In the genomic region with DNA sequence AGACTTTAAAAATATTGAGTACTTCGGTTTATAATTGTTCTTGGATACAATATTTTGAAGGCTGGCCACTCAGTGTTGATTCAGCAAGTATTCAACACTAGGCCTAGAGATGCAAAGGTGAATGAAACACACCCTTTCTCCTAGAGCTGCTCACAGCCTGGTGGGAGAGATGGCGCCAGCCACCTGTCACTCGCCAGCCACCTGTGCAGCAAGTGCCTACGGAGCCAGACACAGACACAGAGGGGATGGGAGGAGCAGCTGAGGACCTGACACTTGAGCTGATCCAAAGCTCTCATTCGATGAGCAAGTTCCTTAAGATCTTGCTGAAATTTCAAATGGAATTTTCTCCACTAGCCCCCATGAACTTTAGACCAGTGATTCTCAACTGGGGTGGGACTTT, we compare ENCODE assay signal across 17 cellular contexts.
DNase-seq lines count a peak whose midpoint lies in the region; ATAC-seq and TF ChIP-seq lines count a peak whose summit lies in the region.
"Had no signal": no experiment of that assay in that cellular context is flagged by ENCODE, and none has a peak within 500 bp of the region (broad histone marks: within the 10 kb centered on the region; RNA-seq: fewer than 3 reads in every experiment).

No MANE protein-coding gene starts in this region.

- no peaks in the 10 kb centered on the region for H3K27me3 ChIP-seq in brain microvascular endothelial cell (replicated peaks)
- H3K27me3 ChIP-seq: breast epithelium, upper lobe of right lung had no signal

- peak overlapping the region; percentile 94 for H3K27ac ChIP-seq in brain microvascular endothelial cell
- H3K27ac ChIP-seq: upper lobe of right lung had no signal

- DNase-seq in NCI-H2227 (lab: John Stamatoyannopoulos, UW; ENCODE audit: unreplicated experiment) = peak; percentile 7
- DNase-seq in NCI-H2227 treated with DMSO at 0.1 percent for 48 hours (lab: John Stamatoyannopoulos, UW) = no peak
- peak; percentile 64 for DNase-seq in NCI-H510A treated with DMSO at 0.1 percent for 48 hours (lab: John Stamatoyannopoulos, UW)
- no peak for DNase-seq in brain microvascular endothelial cell
- DNase-seq in T-helper 2 cell treated with Interferon-gamma antibody and Interleukin-4, amounts not matched to agents 5 μg/mL and 100 μg/mL, for 36 hours (ENCODE audit: low spot score) = no peak
- DNase-seq in naive thymus-derived CD8-positive, alpha-beta T cell = no peak
- no peak for DNase-seq in NK-92 treated with Interleukin-12 subunit alpha and Interleukin-12 subunit beta, amount 100 ng/mL, for 24 hours (lab: John Stamatoyannopoulos, UW)
- no peak for DNase-seq in hippocampal formation (lab: John Stamatoyannopoulos, UW)
- DNase-seq: activated CD8-positive, alpha-beta memory T cell treated with anti-CD3 and anti-CD28 coated beads, Interleukin-2, amount 50 U/mL, for 4 hours; activated naive CD4-positive, alpha-beta T cell treated with anti-CD3 and anti-CD28 coated beads, Interleukin-2, amount 50 U/mL, for 16 hours; CD4-positive, CD25-positive, alpha-beta regulatory T cell; stimulated activated CD4-positive, alpha-beta T cell treated with anti-CD3 and anti-CD28 coated beads, Interleukin-4, amount 100 ng/mL, for 4 hours; T-cell; upper lobe of right lung had no signal

- no peaks in the 10 kb centered on the region for H3K36me3 ChIP-seq in brain microvascular endothelial cell (replicated peaks)
- H3K36me3 ChIP-seq: breast epithelium, upper lobe of right lung had no signal

- no peaks in the 10 kb centered on the region for H3K36me3 Mint-ChIP-seq in T-helper 2 cell treated with Interferon-gamma antibody and Interleukin-4, amounts not matched to agents 5 μg/mL and 100 μg/mL, for 36 hours (ENCODE audit: low read depth)
- H3K36me3 Mint-ChIP-seq in naive thymus-derived CD8-positive, alpha-beta T cell = peaks cover 0 to 3% (median 3%) of the 10 kb centered on the region in 3 donors
- H3K36me3 Mint-ChIP-seq: CD4-positive, CD25-positive, alpha-beta regulatory T cell had no signal

- POLR2A ChIA-PET in naive thymus-derived CD8-positive, alpha-beta T cell (lab: Charles Lee) = no interaction called here

- in situ Hi-C loops in brain microvascular endothelial cell (cut with HindIII; ENCODE audit: low pct_ligation_motif_present, low sequenced_read_pairs) = no loop called here

- TF ChIP-seq CTCF in brain microvascular endothelial cell (IDR thresholded peaks at IDR 0.05; ENCODE audit: low read depth, low read length, missing control alignments) = no peak

- H3K4me1 Mint-ChIP-seq in T-helper 2 cell treated with Interferon-gamma antibody and Interleukin-4, amounts not matched to agents 5 μg/mL and 100 μg/mL, for 36 hours (ENCODE audit: low read depth) = peaks cover 11% of the 10 kb centered on the region
- H3K4me1 Mint-ChIP-seq in naive thymus-derived CD8-positive, alpha-beta T cell = peaks cover 0 to 6% (median 2%) of the 10 kb centered on the region in 4 donors

- H3K9me3 Mint-ChIP-seq in T-helper 2 cell treated with Interferon-gamma antibody and Interleukin-4, amounts not matched to agents 5 μg/mL and 100 μg/mL, for 36 hours = no peaks in the 10 kb centered on the region
- no peaks in the 10 kb centered on the region for H3K9me3 Mint-ChIP-seq in naive thymus-derived CD8-positive, alpha-beta T cell
- H3K9me3 Mint-ChIP-seq: CD4-positive, CD25-positive, alpha-beta regulatory T cell; T-cell had no signal

- H3K27ac Mint-ChIP-seq in T-helper 2 cell treated with Interferon-gamma antibody and Interleukin-4, amounts not matched to agents 5 μg/mL and 100 μg/mL, for 36 hours = no peak overlapping the region
- H3K27ac Mint-ChIP-seq in naive thymus-derived CD8-positive, alpha-beta T cell = no peak overlapping the region
- H3K27ac Mint-ChIP-seq: CD4-positive, CD25-positive, alpha-beta regulatory T cell; T-cell had no signal

- no peak overlapping the region for H3K4me3 ChIP-seq in brain microvascular endothelial cell (ENCODE audit: low read depth, low read length)
- H3K4me3 ChIP-seq: breast epithelium, upper lobe of right lung had no signal

- no peaks in the 10 kb centered on the region for H3K27me3 Mint-ChIP-seq in T-helper 2 cell treated with Interferon-gamma antibody and Interleukin-4, amounts not matched to agents 5 μg/mL and 100 μg/mL, for 36 hours (ENCODE audit: low read depth)
- H3K27me3 Mint-ChIP-seq in naive thymus-derived CD8-positive, alpha-beta T cell = no peaks in the 10 kb centered on the region
- H3K27me3 Mint-ChIP-seq: CD4-positive, CD25-positive, alpha-beta regulatory T cell; T-cell had no signal

- ATAC-seq in naive thymus-derived CD8-positive, alpha-beta T cell = no peak
- ATAC-seq: activated CD4-positive, CD25-positive, alpha-beta regulatory T cell treated with anti-CD3 and anti-CD28 coated beads, Interleukin-2, amount 50 U/mL, for 24 hours; sciatic nerve; T-cell; upper lobe of right lung had no signal

- no peak overlapping the region for H3K4me3 Mint-ChIP-seq in T-helper 2 cell treated with Interferon-gamma antibody and Interleukin-4, amounts not matched to agents 5 μg/mL and 100 μg/mL, for 36 hours
- no peak overlapping the region for H3K4me3 Mint-ChIP-seq in naive thymus-derived CD8-positive, alpha-beta T cell
- H3K4me3 Mint-ChIP-seq: CD4-positive, CD25-positive, alpha-beta regulatory T cell; T-cell had no signal

Comparison
In these comparisons a context has a peak if more than half of its experiments do, and no peak if none do; other contexts are left out.
1. DNase-seq: peak in NCI-H2227 (single experiment) and NCI-H510A treated with DMSO at 0.1 percent for 48 hours (single experiment); none in NCI-H2227 treated with DMSO at 0.1 percent for 48 hours (single experiment), brain microvascular endothelial cell (single experiment), T-helper 2 cell treated with Interferon-gamma antibody and Interleukin-4, amounts not matched to agents 5 μg/mL and 100 μg/mL, for 36 hours (single experiment), naive thymus-derived CD8-positive, alpha-beta T cell (0 of 10), NK-92 treated with Interleukin-12 subunit alpha and Interleukin-12 subunit beta, amount 100 ng/mL, for 24 hours (single experiment) and hippocampal formation (0 of 2).